Comparison of ENCODE assay signal across 28 cellular contexts in genomic region chr1:244165701-244166100, GRCh38.
"Had no signal": no experiment of that assay in that cellular context is flagged by ENCODE, and none has a peak within 500 bp of the region (broad histone marks: within the 10 kb centered on the region; RNA-seq: fewer than 3 reads in every experiment).

No MANE protein-coding gene starts in this region.

- H3K36me3 ChIP-seq: esophagus muscularis mucosa, neural progenitor cell, ovary, sigmoid colon, stomach, thyroid gland, vagina had no signal

- H3K27me3 Mint-ChIP-seq: naive thymus-derived CD4-positive, alpha-beta T cell had no signal

- DNase-seq: dorsolateral prefrontal cortex; effector CD4-positive, alpha-beta T cell; foreskin melanocyte; glutamatergic neuron; hypothalamus; immature natural killer cell; midbrain; naive thymus-derived CD4-positive, alpha-beta T cell; nucleus accumbens; ovary; posterior cingulate gyrus; psoas muscle; right cardiac atrium; sigmoid colon; stimulated activated CD4-positive, alpha-beta T cell treated with anti-CD3 and anti-CD28 coated beads, Interleukin-2, amount 100 ng/mL, for 24 hours; stimulated activated CD4-positive, alpha-beta T cell treated with anti-CD3 and anti-CD28 coated beads, Interleukin-4, amount 100 ng/mL, for 24 hours; stimulated activated naive CD4-positive, alpha-beta T cell treated with Interleukin-2 at 50 U/mL for 16 hours; stomach; thyroid gland; trophoblast cell had no signal

- H3K36me3 Mint-ChIP-seq: immature natural killer cell; naive thymus-derived CD4-positive, alpha-beta T cell; neural progenitor cell; stimulated activated effector memory CD8-positive, alpha-beta T cell treated with anti-CD3 and anti-CD28 coated beads, Interleukin-12 subunit alpha, Interleukin-12 subunit beta, amount 100 ng/mL, for 72 hours had no signal

- H3K4me3 Mint-ChIP-seq: immature natural killer cell; naive thymus-derived CD4-positive, alpha-beta T cell; nephron; neural progenitor cell; stimulated activated effector memory CD8-positive, alpha-beta T cell treated with anti-CD3 and anti-CD28 coated beads, Interleukin-12 subunit alpha, Interleukin-12 subunit beta, amount 100 ng/mL, for 72 hours had no signal

- H3K9me3 ChIP-seq: esophagus muscularis mucosa, ovary, psoas muscle, sigmoid colon, stomach, thyroid gland, vagina had no signal

- FAIRE-seq: colon, keratinocyte had no signal

- H3K9me3 Mint-ChIP-seq: immature natural killer cell; naive thymus-derived CD4-positive, alpha-beta T cell; stimulated activated effector memory CD8-positive, alpha-beta T cell treated with anti-CD3 and anti-CD28 coated beads, Interleukin-12 subunit alpha, Interleukin-12 subunit beta, amount 100 ng/mL, for 72 hours had no signal

- H3K27me3 ChIP-seq: dorsolateral prefrontal cortex, esophagus muscularis mucosa, neural progenitor cell, ovary, sigmoid colon, stomach, thyroid gland, vagina had no signal

- ATAC-seq: naive thymus-derived CD4-positive, alpha-beta T cell; psoas muscle; right cardiac atrium; stimulated activated effector memory CD8-positive, alpha-beta T cell treated with anti-CD3 and anti-CD28 coated beads, Interleukin-12 subunit alpha, Interleukin-12 subunit beta, amount 100 ng/mL, for 72 hours had no signal

- H3K4me1 Mint-ChIP-seq: immature natural killer cell; naive thymus-derived CD4-positive, alpha-beta T cell; nephron; stimulated activated effector memory CD8-positive, alpha-beta T cell treated with anti-CD3 and anti-CD28 coated beads, Interleukin-12 subunit alpha, Interleukin-12 subunit beta, amount 100 ng/mL, for 72 hours had no signal

- H3K27ac ChIP-seq: dorsolateral prefrontal cortex, esophagus muscularis mucosa, neural progenitor cell, ovary, sigmoid colon, stomach, thyroid gland, vagina had no signal

- H3K4me3 ChIP-seq: dorsolateral prefrontal cortex, esophagus muscularis mucosa, lung, neural progenitor cell, ovary, psoas muscle, sigmoid colon, stomach, thyroid gland, vagina had no signal

- H3K4me1 ChIP-seq: neural progenitor cell, thyroid gland, vagina had no signal

- H3K27ac Mint-ChIP-seq: immature natural killer cell; naive thymus-derived CD4-positive, alpha-beta T cell; nephron; neural progenitor cell; stimulated activated effector memory CD8-positive, alpha-beta T cell treated with anti-CD3 and anti-CD28 coated beads, Interleukin-12 subunit alpha, Interleukin-12 subunit beta, amount 100 ng/mL, for 72 hours had no signal

- H3K4me2 ChIP-seq: neural progenitor cell had no signal
